15 cellular contexts compared by ENCODE assay signal in genomic region chr6:583639-584038, GRCh38.
DNase-seq lines count a peak whose midpoint lies in the region; ATAC-seq and TF ChIP-seq lines count a peak whose summit lies in the region.
"Had no signal": no experiment of that assay in that cellular context is flagged by ENCODE, and none has a peak within 500 bp of the region (broad histone marks: within the 10 kb centered on the region; RNA-seq: fewer than 3 reads in every experiment).

No MANE protein-coding gene starts in this region.

- H2BK15ac ChIP-seq in IMR-90 (ENCODE audit: low read depth, low read length) = no peak overlapping the region

- H3K4me1 ChIP-seq in GM23338 (ENCODE audit: insufficient read depth) (peaks cover 46% of the 10 kb centered on the region), IMR-90 (ENCODE audit: control insufficient read depth, insufficient read depth, low read length) (peaks cover 9% of the 10 kb centered on the region), muscle layer of duodenum (ENCODE audit: control insufficient read depth in 1 of 2, insufficient read depth in 2 of 2, low read length in 2 of 2) (peaks cover 0 to 9% of the 10 kb centered on the region in 2 donors)

- H3F3A ChIP-seq in GM23338 (replicated peaks; ENCODE audit: low read depth) = no peaks in the 10 kb centered on the region

- no peak overlapping the region for H2BK5ac ChIP-seq in IMR-90 (ENCODE audit: low read depth, low read length, poor library complexity, severe bottlenecking)

- peaks cover 0 to 4% of the 10 kb centered on the region in 2 experiments; a peak in 2 of 4 replicates for H3K79me1 ChIP-seq in IMR-90 (ENCODE audit: low read depth in 1 of 2, low read length in 2 of 2)

- 0 out of 2 replicates have a peak overlapping the region, but pooled peaks have one; percentile 12 for H4K91ac ChIP-seq in IMR-90 (ENCODE audit: insufficient read depth, low read depth, low read length)

- H3K9me2 ChIP-seq in GM23338 (ENCODE audit: insufficient read depth) = no peaks in the 10 kb centered on the region

- no peaks in the 10 kb centered on the region for H3K9me3 ChIP-seq in IMR-90 (ENCODE audit: control insufficient read depth, insufficient read depth, low read length)
- H3K9me3 ChIP-seq in muscle layer of duodenum (ENCODE audit: control insufficient read depth in 1 of 2, low read length in 2 of 2) = no peaks in the 10 kb centered on the region
- H3K9me3 ChIP-seq: BLaER1, gastrocnemius medialis had no signal

- H3K4me1 Mint-ChIP-seq in GM23338 = peaks cover 34% of the 10 kb centered on the region
- peaks cover 19% of the 10 kb centered on the region for H3K4me1 Mint-ChIP-seq in activated CD4-positive, alpha-beta memory T cell treated with anti-CD3 and anti-CD28 coated beads for 36 hours (ENCODE audit: low read depth)

- TF ChIP-seq POLR2A in IMR-90 (IDR thresholded peaks at IDR 0.05; ENCODE audit: low read depth, low read length) (no peak), GM18505 (IDR thresholded peaks at IDR 0.05; ENCODE audit: borderline replicate concordance, extremely low read depth, insufficient read depth, insufficient read length) (no peak)

- in situ Hi-C loops in IMR-90 (cut with MboI; ENCODE audit: low sequenced_read_pairs) = no loop called here

- no peaks in the 10 kb centered on the region for H3K36me3 Mint-ChIP-seq in GM23338 (ENCODE audit: low read depth)
- H3K36me3 Mint-ChIP-seq in activated CD4-positive, alpha-beta memory T cell treated with anti-CD3 and anti-CD28 coated beads for 36 hours = no peaks in the 10 kb centered on the region

- no peak overlapping the region for H3K9ac ChIP-seq in IMR-90 (ENCODE audit: low read depth, low read length)
- H3K9ac ChIP-seq: BLaER1 had no signal

- dilution Hi-C loops in IMR-90 (cut with HindIII; ENCODE audit: low sequenced_read_pairs, unreplicated experiment) = no loop called here

- no peak overlapping the region for H2BK20ac ChIP-seq in IMR-90 (ENCODE audit: low read depth, low read length)

- H3K56ac ChIP-seq in IMR-90 (ENCODE audit: extremely low read depth, insufficient read depth, low read length) = no peak overlapping the region

- no peaks in the 10 kb centered on the region for H3K9me3 Mint-ChIP-seq in GM23338
- H3K9me3 Mint-ChIP-seq in activated CD4-positive, alpha-beta memory T cell treated with anti-CD3 and anti-CD28 coated beads for 36 hours = no peaks in the 10 kb centered on the region

- CTCF ChIA-PET in IMR-90 (lab: Yijun Ruan, JAX) = interaction anchor here (1.5 to 1.7 kb wide), 2 partner anchors 9 to 26 kb away, joined by 3 to 6 read pairs; no protein-coding TSS in a partner anchor
- CTCF ChIA-PET in activated CD4-positive, alpha-beta memory T cell treated with anti-CD3 and anti-CD28 coated beads for 36 hours (lab: Charles Lee) = interaction anchor here (2.5 kb wide), 1 partner anchor 10 kb away, joined by 26 read pairs; no protein-coding TSS in a partner anchor

- no peak overlapping the region for H2AK9ac ChIP-seq in IMR-90 (replicated peaks; ENCODE audit: low read depth, low read length, poor library complexity)

- peak overlapping the region; percentile 79 for H3K27ac Mint-ChIP-seq in GM23338
- H3K27ac Mint-ChIP-seq in activated CD4-positive, alpha-beta memory T cell treated with anti-CD3 and anti-CD28 coated beads for 36 hours = peak overlapping the region; percentile 3

- no peak overlapping the region for H2BK120ac ChIP-seq in IMR-90 (ENCODE audit: low read depth, low read length)

- no TSS peak for BruUV-seq in IMR-90 (replicated peaks; lab: Mats Ljungman, UMichigan)

- H3K4ac ChIP-seq in IMR-90 (ENCODE audit: low read depth, low read length) = no peak overlapping the region

- no peak overlapping the region for H4K8ac ChIP-seq in IMR-90 (ENCODE audit: low read depth in 2 of 2, low read length in 2 of 2)

- peak; percentile 60 for ATAC-seq in GM23338
- no peak for ATAC-seq in IMR-90 (ENCODE audit: low read depth)
- ATAC-seq in GM18505 (IDR thresholded peaks at IDR 0.05; ENCODE audit: unreplicated experiment) = no peak
- ATAC-seq: gastrocnemius medialis, HepG2, PC-3 had no signal

- no peak overlapping the region for H2AK5ac ChIP-seq in IMR-90 (ENCODE audit: low read depth, low read length)

- H3K4me3 Mint-ChIP-seq in GM23338 = no peak overlapping the region
- H3K4me3 Mint-ChIP-seq in activated CD4-positive, alpha-beta memory T cell treated with anti-CD3 and anti-CD28 coated beads for 36 hours = no peak overlapping the region

- no peak for TF ChIP-seq RAD21 in IMR-90 (IDR thresholded peaks at IDR 0.05; ENCODE audit: low read length)

- 100% methylated on average over 1 of the region's 6 CpGs; no CpG with 5 or more reads in 1 of the 2 experiments for WGBS in IMR-90 (ENCODE audit: extremely low coverage in 2 of 2, insufficient read length in 1 of 2), 2 experiments

- H3K79me2 ChIP-seq in GM23338 (replicated peaks; ENCODE audit: insufficient read depth) = peaks cover 27% of the 10 kb centered on the region

- H3K4me3 ChIP-seq in GM23338 = no peak overlapping the region
- H3K4me3 ChIP-seq in IMR-90 (ENCODE audit: insufficient read depth, low read depth, low read length) = no peak overlapping the region
- no peak overlapping the region for H3K4me3 ChIP-seq in muscle layer of duodenum (ENCODE audit: low read depth in 1 of 2, low read length in 2 of 2)
- H3K4me3 ChIP-seq: BLaER1, gastrocnemius medialis had no signal

- no peak overlapping the region for H3K18ac ChIP-seq in IMR-90 (ENCODE audit: low read depth, low read length)

- no peak overlapping the region for H3K23ac ChIP-seq in IMR-90 (ENCODE audit: low read depth, low read length)

- H3K36me3 ChIP-seq in GM23338 (ENCODE audit: insufficient read depth) (no peaks in the 10 kb centered on the region), IMR-90 (ENCODE audit: control insufficient read depth, insufficient read depth, low read length) (peaks cover 4% of the 10 kb centered on the region), muscle layer of duodenum (ENCODE audit: control insufficient read depth in 1 of 2, insufficient read depth in 2 of 2, low read length in 2 of 2) (no peaks in the 10 kb centered on the region)
- H3K36me3 ChIP-seq: gastrocnemius medialis, WERI-Rb-1 had no signal

- DNase-seq in GM23338 (ENCODE audit: low spot score) (no peak), IMR-90 (no peak), COR-L47 (lab: John Stamatoyannopoulos, UW) (no peak), SHP77 (lab: John Stamatoyannopoulos, UW) (no peak)
- no peak for DNase-seq in activated CD4-positive, alpha-beta memory T cell treated with anti-CD3 and anti-CD28 coated beads for 36 hours
- DNase-seq: gastrocnemius medialis, GOT3, MV-4-11, NCI-H446, PC-3, WERI-Rb-1 had no signal

- peaks cover 3% of the 10 kb centered on the region; the same call in 1 of the 2 replicates for H3K9me1 ChIP-seq in IMR-90 (ENCODE audit: insufficient read depth, low read length)

- H4K20me1 ChIP-seq in GM23338 (replicated peaks; ENCODE audit: insufficient read depth) = peaks cover 3% of the 10 kb centered on the region
- no peaks in the 10 kb centered on the region for H4K20me1 ChIP-seq in IMR-90 (ENCODE audit: insufficient read depth, low read length)

- H3K27ac ChIP-seq in GM23338 (ENCODE audit: low read depth) = peak overlapping the region; percentile 11
- no peak overlapping the region for H3K27ac ChIP-seq in IMR-90 (ENCODE audit: insufficient read depth, low read length)
- H3K27ac ChIP-seq in muscle layer of duodenum (ENCODE audit: low read length) = peak overlapping the region; percentile 14
- H3K27ac ChIP-seq: BLaER1, gastrocnemius medialis, WERI-Rb-1 had no signal

- POLR2A ChIA-PET in IMR-90 (lab: Charles Lee; ENCODE audit: unreplicated experiment) = no interaction called here
- POLR2A ChIA-PET in activated CD4-positive, alpha-beta memory T cell treated with anti-CD3 and anti-CD28 coated beads for 36 hours (lab: Charles Lee) = interaction anchor here (0.6 kb wide), 1 partner anchor 14 kb away, joined by 3 read pairs; no protein-coding TSS in a partner anchor

- no peaks in the 10 kb centered on the region for H3K27me3 ChIP-seq in GM23338 (ENCODE audit: insufficient read depth)
- H3K27me3 ChIP-seq in IMR-90 (ENCODE audit: control insufficient read depth, insufficient read depth, low read length) = no peaks in the 10 kb centered on the region
- H3K27me3 ChIP-seq in muscle layer of duodenum (ENCODE audit: low read depth, low read length) = no peaks in the 10 kb centered on the region
- H3K27me3 ChIP-seq: BLaER1, gastrocnemius medialis had no signal

- peak overlapping the region; percentile 39; the same call in 1 of the 2 replicates for H3K14ac ChIP-seq in IMR-90 (replicated peaks; ENCODE audit: low read depth, low read length)

- peak overlapping the region; percentile 15 for H3K4me2 ChIP-seq in GM23338
- no peak overlapping the region for H3K4me2 ChIP-seq in IMR-90 (ENCODE audit: low read depth, low read length)
- H3K4me2 ChIP-seq: BLaER1 had no signal

- H2AFZ ChIP-seq in GM23338 (no peak overlapping the region), IMR-90 (replicated peaks; ENCODE audit: low read length, poor library complexity) (no peak overlapping the region)

- TF ChIP-seq CTCF in GM23338 (conservative IDR thresholded peaks at IDR 0.05; ENCODE audit: low read depth in 2 of 2) (no peak), IMR-90 (conservative IDR thresholded peaks at IDR 0.05; ENCODE audit: low read depth, low read length) (no peak)

- no peak overlapping the region for H4K5ac ChIP-seq in IMR-90 (ENCODE audit: low read depth, low read length)

- H3K27me3 Mint-ChIP-seq in GM23338 (ENCODE audit: insufficient read depth, low read depth, poor library complexity) = peaks cover 1% of the 10 kb centered on the region
- no peaks in the 10 kb centered on the region for H3K27me3 Mint-ChIP-seq in activated CD4-positive, alpha-beta memory T cell treated with anti-CD3 and anti-CD28 coated beads for 36 hours

- intact Hi-C loops in IMR-90 (cut with micrococcal nuclease) = no loop called here
- intact Hi-C loops in activated CD4-positive, alpha-beta memory T cell treated with anti-CD3 and anti-CD28 coated beads for 36 hours (cut with micrococcal nuclease) = no loop called here

TF ChIP-seq in GM23338, 12 proteins besides CTCF, POLR2A, EP300 and RAD21 (continues in another document):
- no peak for TF ChIP-seq POLR2AphosphoS5 (IDR thresholded peaks at IDR 0.05; ENCODE audit: low read depth)

TF ChIP-seq in IMR-90, 13 proteins besides CTCF, POLR2A, EP300 and RAD21 (continues in another document):
- TF ChIP-seq USF2 (IDR thresholded peaks at IDR 0.05; ENCODE audit: low read depth, low read length) (no peak), RCOR1 (IDR thresholded peaks at IDR 0.05; ENCODE audit: insufficient replicate concordance, low read length) (no peak), CEBPB (IDR thresholded peaks at IDR 0.05; ENCODE audit: low read depth, low read length) (no peak), NFE2L2 (IDR thresholded peaks at IDR 0.05; ENCODE audit: low read depth, low read length) (no peak), MAFK (IDR thresholded peaks at IDR 0.05; ENCODE audit: low read depth, low read length) (no peak)
